ENCODE assay signal across 22 cellular contexts in the genomic region with DNA sequence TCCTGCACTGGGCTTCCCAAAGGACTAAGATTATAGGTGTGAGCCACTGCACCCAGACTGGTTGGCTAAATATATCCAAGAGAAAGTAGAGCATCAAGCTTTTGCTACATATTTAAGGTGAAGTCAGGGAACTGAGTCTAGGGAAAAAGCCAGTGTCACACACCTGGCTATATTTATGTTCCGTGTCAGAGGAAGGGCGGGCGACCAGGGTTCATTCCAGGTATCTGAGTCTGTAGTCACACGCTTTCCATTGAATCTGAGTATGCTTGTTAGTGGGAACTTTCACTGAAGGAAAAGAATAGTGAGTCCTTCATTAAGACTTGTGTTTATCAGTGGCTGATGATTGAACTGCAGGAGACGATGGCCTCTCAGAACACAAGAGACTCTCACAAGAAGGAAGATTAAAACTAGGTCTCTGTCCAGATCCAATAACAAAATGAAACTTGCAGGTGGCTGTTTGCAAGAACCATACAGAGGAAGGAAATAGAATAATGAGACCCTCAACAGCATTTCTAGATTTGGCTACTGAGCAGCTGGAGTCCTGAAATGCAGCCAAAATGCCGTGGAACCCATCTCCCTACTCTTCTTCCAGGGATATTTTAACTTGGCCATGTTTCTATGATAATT.
DNase-seq lines count a peak whose midpoint lies in the region; ATAC-seq and TF ChIP-seq lines count a peak whose summit lies in the region.
"Had no signal": no experiment of that assay in that cellular context is flagged by ENCODE, and none has a peak within 500 bp of the region (broad histone marks: within the 10 kb centered on the region; RNA-seq: fewer than 3 reads in every experiment).

No MANE protein-coding gene starts in this region.

- TF ChIP-seq CTCF in Loucy (conservative IDR thresholded peaks at IDR 0.05; ENCODE audit: low read length) = no peak
- TF ChIP-seq CTCF in nephron (IDR thresholded peaks at IDR 0.05; ENCODE audit: unreplicated experiment in 3 of 3) = no peak
- TF ChIP-seq CTCF in Calu3 (IDR thresholded peaks at IDR 0.05; ENCODE audit: unreplicated experiment) = no peak

- DNase-seq in Right ventricle myocardium superior (no peak), left cardiac atrium (no peak), dermis blood vessel endothelial cell (peak; percentile 13), Calu3 (no peak), HUDEP-2 (lab: John Stamatoyannopoulos, UW; ENCODE audit: unreplicated experiment in 76 of 76) (no peak)
- DNase-seq: BE2C; CD8-positive, alpha-beta T cell; DMS153; KBM-7; NCI-H1105 treated with DMSO at 0.1 percent for 48 hours; NCI-H2029 treated with DMSO at 0.1 percent for 48 hours; NCI-H2171 treated with DMSO at 0.1 percent for 48 hours; NCI-H524 treated with DMSO at 0.1 percent for 48 hours; NCI-H82; PC-9; RPMI8226; SIG-M5; SK-N-SH had no signal

- no peak overlapping the region for H3K4me3 ChIP-seq in Loucy (ENCODE audit: low read length, poor library complexity, severe bottlenecking)
- H3K4me3 ChIP-seq: A549, PC-9 had no signal

- H2AFZ ChIP-seq in Loucy (ENCODE audit: low read length) = peak overlapping the region; percentile 34; the same call in 1 of the 2 replicates
- H2AFZ ChIP-seq: PC-9 had no signal

- H3K36me3 ChIP-seq in Loucy (ENCODE audit: insufficient read depth, low read length) = no peaks in the 10 kb centered on the region
- H3K36me3 ChIP-seq: BE2C had no signal

- no peaks in the 10 kb centered on the region for H3K9me2 ChIP-seq in Loucy (replicated peaks; ENCODE audit: low read depth, low read length)
- H3K9me2 ChIP-seq: SK-N-SH had no signal

- no peaks in the 10 kb centered on the region for H3K27me3 ChIP-seq in Loucy (ENCODE audit: insufficient read depth, low read length, poor library complexity, severe bottlenecking)
- H3K27me3 ChIP-seq: BE2C had no signal

- H3K27me3 Mint-ChIP-seq in nephron (ENCODE audit: low read depth) (peaks cover 3% of the 10 kb centered on the region), Calu3 (ENCODE audit: unreplicated experiment) (no peaks in the 10 kb centered on the region)

- H3K9me3 ChIP-seq in Loucy (ENCODE audit: insufficient read depth, low read depth, low read length) = no peaks in the 10 kb centered on the region
- H3K9me3 ChIP-seq: BE2C, SK-N-SH had no signal

- intact Hi-C loops in Right ventricle myocardium superior (cut with DNase I) = no loop called here
- intact Hi-C loops in left cardiac atrium (cut with DNase I) = no loop called here
- intact Hi-C loops in Calu3 (cut with micrococcal nuclease; ENCODE audit: unreplicated experiment) = no loop called here

- H4K20me1 ChIP-seq in Loucy (ENCODE audit: insufficient read depth, low read length, poor library complexity, severe bottlenecking) = no peaks in the 10 kb centered on the region

- CTCF ChIA-PET in Calu3 (lab: Charles Lee) = interaction anchor here (1.1 to 1.3 kb wide), 2 partner anchors 20 to 49 kb away, joined by 3 read pairs; no protein-coding TSS in a partner anchor

- H3K36me3 Mint-ChIP-seq in nephron (ENCODE audit: low read depth) = no peaks in the 10 kb centered on the region
- no peaks in the 10 kb centered on the region for H3K36me3 Mint-ChIP-seq in Calu3 (ENCODE audit: insufficient read depth, unreplicated experiment)
- H3K36me3 Mint-ChIP-seq: CD8-positive, alpha-beta T cell had no signal

- H3K4me3 Mint-ChIP-seq in nephron (no peak overlapping the region), Calu3 (ENCODE audit: low read depth, unreplicated experiment) (no peak overlapping the region)
- H3K4me3 Mint-ChIP-seq: CD8-positive, alpha-beta T cell had no signal

- no TSS peak for BruUV-seq in Calu3 (replicated peaks; lab: Mats Ljungman, UMichigan)

- no peaks in the 10 kb centered on the region for H3F3A ChIP-seq in Loucy (ENCODE audit: low read depth)

- H3K4me2 ChIP-seq in Loucy (ENCODE audit: low read depth, low read length, poor library complexity, severe bottlenecking) = no peak overlapping the region
- H3K4me2 ChIP-seq: A549, PC-9, SK-N-SH had no signal

- H3K9me3 Mint-ChIP-seq in nephron = peaks cover 5% of the 10 kb centered on the region
- peaks cover 6% of the 10 kb centered on the region for H3K9me3 Mint-ChIP-seq in Calu3 (ENCODE audit: low read depth, unreplicated experiment)

- H3K4me1 ChIP-seq in Loucy (ENCODE audit: insufficient read depth, low read length, poor library complexity, severe bottlenecking) = peaks cover 20% of the 10 kb centered on the region
- H3K4me1 ChIP-seq: BE2C had no signal

- no peaks in the 10 kb centered on the region for H3K79me2 ChIP-seq in Loucy (ENCODE audit: insufficient read depth, low read length)

- H3K27ac Mint-ChIP-seq in nephron (peak overlapping the region in 2 of 3 experiments; percentile 3 to 23), Calu3 (ENCODE audit: unreplicated experiment) (no peak overlapping the region)
- H3K27ac Mint-ChIP-seq: CD8-positive, alpha-beta T cell had no signal

- H3K4me1 Mint-ChIP-seq in nephron (peaks cover 63% of the 10 kb centered on the region), Calu3 (ENCODE audit: low read depth, unreplicated experiment) (no peaks in the 10 kb centered on the region)

- no peak overlapping the region for H3K9ac ChIP-seq in Loucy (ENCODE audit: low read depth, low read length, poor library complexity, severe bottlenecking)
- H3K9ac ChIP-seq: SK-N-SH had no signal

- ATAC-seq in Right ventricle myocardium superior (ENCODE audit: poor library complexity) (peak; percentile 36), left cardiac atrium (no peak), HG03378 (IDR thresholded peaks at IDR 0.05; ENCODE audit: unreplicated experiment) (no peak)
- ATAC-seq: A549; CD8-positive, alpha-beta T cell had no signal
